In the genomic region with DNA sequence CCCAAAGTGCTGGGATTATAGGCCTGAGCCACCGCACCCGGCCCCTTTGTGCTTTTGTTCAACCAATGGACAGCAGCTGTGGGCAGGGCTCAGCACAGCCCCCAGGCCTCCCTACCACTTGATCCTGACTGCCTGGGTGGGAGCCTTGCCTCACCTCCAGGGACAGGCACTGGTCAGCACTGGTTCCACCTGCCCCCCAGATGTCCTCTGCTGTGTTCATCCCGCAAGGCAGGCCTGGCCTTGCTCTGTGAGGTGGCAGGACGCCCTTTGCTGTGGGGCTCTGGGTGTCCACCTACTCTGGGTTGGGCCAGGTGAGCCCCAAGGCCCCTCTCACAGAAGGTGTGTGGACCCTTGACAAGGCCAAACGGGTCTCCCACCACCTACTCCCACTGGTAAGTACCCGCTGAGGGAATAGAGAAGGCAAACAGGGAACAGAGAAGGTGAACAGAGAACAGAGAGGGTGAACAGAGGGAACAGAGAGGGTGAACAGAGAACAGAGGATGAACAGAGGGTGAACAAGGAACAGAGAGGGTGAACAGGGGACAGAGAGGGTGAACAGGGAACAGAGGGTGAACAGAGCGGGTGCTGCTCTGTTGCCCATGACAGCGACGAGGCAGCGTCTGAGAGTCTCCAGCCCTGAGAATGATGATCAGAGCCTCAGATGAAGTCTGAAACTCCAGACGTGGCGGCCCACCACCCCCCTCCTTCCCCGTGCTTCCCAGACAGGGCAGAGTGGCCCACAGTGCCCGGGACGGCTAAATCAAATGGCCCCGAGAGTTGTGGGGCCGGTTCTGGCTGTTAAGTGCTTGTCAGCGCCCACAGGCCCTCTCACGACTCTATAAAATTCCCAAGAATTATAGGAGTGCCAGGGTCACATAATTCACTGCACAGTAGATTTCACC, we compare ENCODE assay signal across 3 cellular contexts.
TF ChIP-seq lines count a peak whose summit lies in the region.

No MANE protein-coding gene starts in this region.

TF ChIP-seq in SK-N-SH, 30 proteins besides CTCF, POLR2A, EP300 and RAD21 (continues in another document):
- TF ChIP-seq, protein P1, sequence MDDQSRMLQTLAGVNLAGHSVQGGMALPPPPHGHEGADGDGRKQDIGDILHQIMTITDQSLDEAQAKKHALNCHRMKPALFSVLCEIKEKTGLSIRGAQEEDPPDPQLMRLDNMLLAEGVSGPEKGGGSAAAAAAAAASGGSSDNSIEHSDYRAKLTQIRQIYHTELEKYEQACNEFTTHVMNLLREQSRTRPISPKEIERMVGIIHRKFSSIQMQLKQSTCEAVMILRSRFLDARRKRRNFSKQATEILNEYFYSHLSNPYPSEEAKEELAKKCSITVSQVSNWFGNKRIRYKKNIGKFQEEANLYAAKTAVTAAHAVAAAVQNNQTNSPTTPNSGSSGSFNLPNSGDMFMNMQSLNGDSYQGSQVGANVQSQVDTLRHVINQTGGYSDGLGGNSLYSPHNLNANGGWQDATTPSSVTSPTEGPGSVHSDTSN (IDR thresholded peaks at IDR 0.05) = no peak
- TF ChIP-seq SMC3 (IDR thresholded peaks at IDR 0.05; ENCODE audit: low read depth, low read length) (no peak), TCF12 (IDR thresholded peaks at IDR 0.05) (no peak), EZH2phosphoT487 (IDR thresholded peaks at IDR 0.05; ENCODE audit: borderline replicate concordance, low read depth) (no peak), GATA2 (CRISPR knock-in tag; IDR thresholded peaks at IDR 0.05) (no peak), RFX5 (IDR thresholded peaks at IDR 0.05; ENCODE audit: low read length) (no peak), FOXM1 (IDR thresholded peaks at IDR 0.05; ENCODE audit: low read depth) (no peak), NFIC (IDR thresholded peaks at IDR 0.05; ENCODE audit: borderline replicate concordance) (no peak), YY1 (IDR thresholded peaks at IDR 0.05; ENCODE audit: low read depth) (no peak)
- TF ChIP-seq, protein P2, sequence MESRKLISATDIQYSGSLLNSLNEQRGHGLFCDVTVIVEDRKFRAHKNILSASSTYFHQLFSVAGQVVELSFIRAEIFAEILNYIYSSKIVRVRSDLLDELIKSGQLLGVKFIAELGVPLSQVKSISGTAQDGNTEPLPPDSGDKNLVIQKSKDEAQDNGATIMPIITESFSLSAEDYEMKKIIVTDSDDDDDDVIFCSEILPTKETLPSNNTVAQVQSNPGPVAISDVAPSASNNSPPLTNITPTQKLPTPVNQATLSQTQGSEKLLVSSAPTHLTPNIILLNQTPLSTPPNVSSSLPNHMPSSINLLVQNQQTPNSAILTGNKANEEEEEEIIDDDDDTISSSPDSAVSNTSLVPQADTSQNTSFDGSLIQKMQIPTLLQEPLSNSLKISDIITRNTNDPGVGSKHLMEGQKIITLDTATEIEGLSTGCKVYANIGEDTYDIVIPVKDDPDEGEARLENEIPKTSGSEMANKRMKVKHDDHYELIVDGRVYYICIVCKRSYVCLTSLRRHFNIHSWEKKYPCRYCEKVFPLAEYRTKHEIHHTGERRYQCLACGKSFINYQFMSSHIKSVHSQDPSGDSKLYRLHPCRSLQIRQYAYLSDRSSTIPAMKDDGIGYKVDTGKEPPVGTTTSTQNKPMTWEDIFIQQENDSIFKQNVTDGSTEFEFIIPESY (IDR thresholded peaks at IDR 0.05; ENCODE audit: borderline replicate concordance, low read depth) = no peak
- TF ChIP-seq, protein P3, sequence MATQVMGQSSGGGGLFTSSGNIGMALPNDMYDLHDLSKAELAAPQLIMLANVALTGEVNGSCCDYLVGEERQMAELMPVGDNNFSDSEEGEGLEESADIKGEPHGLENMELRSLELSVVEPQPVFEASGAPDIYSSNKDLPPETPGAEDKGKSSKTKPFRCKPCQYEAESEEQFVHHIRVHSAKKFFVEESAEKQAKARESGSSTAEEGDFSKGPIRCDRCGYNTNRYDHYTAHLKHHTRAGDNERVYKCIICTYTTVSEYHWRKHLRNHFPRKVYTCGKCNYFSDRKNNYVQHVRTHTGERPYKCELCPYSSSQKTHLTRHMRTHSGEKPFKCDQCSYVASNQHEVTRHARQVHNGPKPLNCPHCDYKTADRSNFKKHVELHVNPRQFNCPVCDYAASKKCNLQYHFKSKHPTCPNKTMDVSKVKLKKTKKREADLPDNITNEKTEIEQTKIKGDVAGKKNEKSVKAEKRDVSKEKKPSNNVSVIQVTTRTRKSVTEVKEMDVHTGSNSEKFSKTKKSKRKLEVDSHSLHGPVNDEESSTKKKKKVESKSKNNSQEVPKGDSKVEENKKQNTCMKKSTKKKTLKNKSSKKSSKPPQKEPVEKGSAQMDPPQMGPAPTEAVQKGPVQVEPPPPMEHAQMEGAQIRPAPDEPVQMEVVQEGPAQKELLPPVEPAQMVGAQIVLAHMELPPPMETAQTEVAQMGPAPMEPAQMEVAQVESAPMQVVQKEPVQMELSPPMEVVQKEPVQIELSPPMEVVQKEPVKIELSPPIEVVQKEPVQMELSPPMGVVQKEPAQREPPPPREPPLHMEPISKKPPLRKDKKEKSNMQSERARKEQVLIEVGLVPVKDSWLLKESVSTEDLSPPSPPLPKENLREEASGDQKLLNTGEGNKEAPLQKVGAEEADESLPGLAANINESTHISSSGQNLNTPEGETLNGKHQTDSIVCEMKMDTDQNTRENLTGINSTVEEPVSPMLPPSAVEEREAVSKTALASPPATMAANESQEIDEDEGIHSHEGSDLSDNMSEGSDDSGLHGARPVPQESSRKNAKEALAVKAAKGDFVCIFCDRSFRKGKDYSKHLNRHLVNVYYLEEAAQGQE (IDR thresholded peaks at IDR 0.05; ENCODE audit: low read depth, low read length) = no peak

TF ChIP-seq in SK-N-SH treated with all-trans-retinoic acid at 6 μM for 48 hours, 23 proteins besides CTCF, POLR2A, EP300 and RAD21 (continued from another document):
- TF ChIP-seq ZFP3 (CRISPR knock-in tag; IDR thresholded peaks at IDR 0.05) (no peak), BACH2 (CRISPR knock-in tag; IDR thresholded peaks at IDR 0.05; ENCODE audit: borderline replicate concordance) (no peak)
- TF ChIP-seq, protein P4, sequence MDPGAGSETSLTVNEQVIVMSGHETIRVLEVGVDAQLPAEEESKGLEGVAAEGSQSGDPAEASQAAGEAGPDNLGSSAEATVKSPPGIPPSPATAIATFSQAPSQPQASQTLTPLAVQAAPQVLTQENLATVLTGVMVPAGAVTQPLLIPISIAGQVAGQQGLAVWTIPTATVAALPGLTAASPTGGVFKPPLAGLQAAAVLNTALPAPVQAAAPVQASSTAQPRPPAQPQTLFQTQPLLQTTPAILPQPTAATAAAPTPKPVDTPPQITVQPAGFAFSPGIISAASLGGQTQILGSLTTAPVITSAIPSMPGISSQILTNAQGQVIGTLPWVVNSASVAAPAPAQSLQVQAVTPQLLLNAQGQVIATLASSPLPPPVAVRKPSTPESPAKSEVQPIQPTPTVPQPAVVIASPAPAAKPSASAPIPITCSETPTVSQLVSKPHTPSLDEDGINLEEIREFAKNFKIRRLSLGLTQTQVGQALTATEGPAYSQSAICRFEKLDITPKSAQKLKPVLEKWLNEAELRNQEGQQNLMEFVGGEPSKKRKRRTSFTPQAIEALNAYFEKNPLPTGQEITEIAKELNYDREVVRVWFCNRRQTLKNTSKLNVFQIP (CRISPR knock-in tag; IDR thresholded peaks at IDR 0.05; ENCODE audit: borderline replicate concordance, low read depth) = no peak
- TF ChIP-seq, protein P5, sequence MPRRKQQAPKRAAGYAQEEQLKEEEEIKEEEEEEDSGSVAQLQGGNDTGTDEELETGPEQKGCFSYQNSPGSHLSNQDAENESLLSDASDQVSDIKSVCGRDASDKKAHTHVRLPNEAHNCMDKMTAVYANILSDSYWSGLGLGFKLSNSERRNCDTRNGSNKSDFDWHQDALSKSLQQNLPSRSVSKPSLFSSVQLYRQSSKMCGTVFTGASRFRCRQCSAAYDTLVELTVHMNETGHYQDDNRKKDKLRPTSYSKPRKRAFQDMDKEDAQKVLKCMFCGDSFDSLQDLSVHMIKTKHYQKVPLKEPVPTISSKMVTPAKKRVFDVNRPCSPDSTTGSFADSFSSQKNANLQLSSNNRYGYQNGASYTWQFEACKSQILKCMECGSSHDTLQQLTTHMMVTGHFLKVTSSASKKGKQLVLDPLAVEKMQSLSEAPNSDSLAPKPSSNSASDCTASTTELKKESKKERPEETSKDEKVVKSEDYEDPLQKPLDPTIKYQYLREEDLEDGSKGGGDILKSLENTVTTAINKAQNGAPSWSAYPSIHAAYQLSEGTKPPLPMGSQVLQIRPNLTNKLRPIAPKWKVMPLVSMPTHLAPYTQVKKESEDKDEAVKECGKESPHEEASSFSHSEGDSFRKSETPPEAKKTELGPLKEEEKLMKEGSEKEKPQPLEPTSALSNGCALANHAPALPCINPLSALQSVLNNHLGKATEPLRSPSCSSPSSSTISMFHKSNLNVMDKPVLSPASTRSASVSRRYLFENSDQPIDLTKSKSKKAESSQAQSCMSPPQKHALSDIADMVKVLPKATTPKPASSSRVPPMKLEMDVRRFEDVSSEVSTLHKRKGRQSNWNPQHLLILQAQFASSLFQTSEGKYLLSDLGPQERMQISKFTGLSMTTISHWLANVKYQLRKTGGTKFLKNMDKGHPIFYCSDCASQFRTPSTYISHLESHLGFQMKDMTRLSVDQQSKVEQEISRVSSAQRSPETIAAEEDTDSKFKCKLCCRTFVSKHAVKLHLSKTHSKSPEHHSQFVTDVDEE (CRISPR knock-in tag; IDR thresholded peaks at IDR 0.05) = no peak
- TF ChIP-seq, protein P6, sequence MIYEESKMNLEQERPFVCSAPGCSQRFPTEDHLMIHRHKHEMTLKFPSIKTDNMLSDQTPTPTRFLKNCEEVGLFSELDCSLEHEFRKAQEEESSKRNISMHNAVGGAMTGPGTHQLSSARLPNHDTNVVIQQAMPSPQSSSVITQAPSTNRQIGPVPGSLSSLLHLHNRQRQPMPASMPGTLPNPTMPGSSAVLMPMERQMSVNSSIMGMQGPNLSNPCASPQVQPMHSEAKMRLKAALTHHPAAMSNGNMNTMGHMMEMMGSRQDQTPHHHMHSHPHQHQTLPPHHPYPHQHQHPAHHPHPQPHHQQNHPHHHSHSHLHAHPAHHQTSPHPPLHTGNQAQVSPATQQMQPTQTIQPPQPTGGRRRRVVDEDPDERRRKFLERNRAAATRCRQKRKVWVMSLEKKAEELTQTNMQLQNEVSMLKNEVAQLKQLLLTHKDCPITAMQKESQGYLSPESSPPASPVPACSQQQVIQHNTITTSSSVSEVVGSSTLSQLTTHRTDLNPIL (CRISPR knock-in tag; IDR thresholded peaks at IDR 0.05; ENCODE audit: low read depth) = no peak
TF ChIP-seq in SK-N-SH treated with all-trans-retinoic acid at 6 μM for 48 hours: peak in this region for 0.

TF ChIP-seq in K562, 482 proteins besides CTCF, POLR2A, EP300 and RAD21 (continued from another document and continues in another):
- TF ChIP-seq, protein P7, sequence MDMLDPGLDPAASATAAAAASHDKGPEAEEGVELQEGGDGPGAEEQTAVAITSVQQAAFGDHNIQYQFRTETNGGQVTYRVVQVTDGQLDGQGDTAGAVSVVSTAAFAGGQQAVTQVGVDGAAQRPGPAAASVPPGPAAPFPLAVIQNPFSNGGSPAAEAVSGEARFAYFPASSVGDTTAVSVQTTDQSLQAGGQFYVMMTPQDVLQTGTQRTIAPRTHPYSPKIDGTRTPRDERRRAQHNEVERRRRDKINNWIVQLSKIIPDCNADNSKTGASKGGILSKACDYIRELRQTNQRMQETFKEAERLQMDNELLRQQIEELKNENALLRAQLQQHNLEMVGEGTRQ (CRISPR knock-in tag; IDR thresholded peaks at IDR 0.05) = no peak
- TF ChIP-seq COPS2 (conservative IDR thresholded peaks at IDR 0.05) (no peak), EZH2 (IDR thresholded peaks at IDR 0.05; ENCODE audit: borderline replicate concordance, low read depth, low read length) (no peak; the same call in 1 of the 2 replicates), ZFP36 (IDR thresholded peaks at IDR 0.05; ENCODE audit: low read depth, low read length, partially characterized antibody) (peak; percentile 29), HDAC8 (tag; IDR thresholded peaks at IDR 0.05) (no peak), NFATC3 (IDR thresholded peaks at IDR 0.05) (no peak), SMARCA5 (IDR thresholded peaks at IDR 0.05) (0 out of 2 replicates have a peak, but pooled peaks have one; percentile 37), ESRRA (IDR thresholded peaks at IDR 0.05; ENCODE audit: borderline replicate concordance, low read depth) (peak; percentile 23; the same call in 1 of the 2 replicates), TSC22D4 (tag; IDR thresholded peaks at IDR 0.05) (no peak), ETS2 (tag; IDR thresholded peaks at IDR 0.05; ENCODE audit: borderline replicate concordance, poor library complexity, severe bottlenecking) (no peak), MTA3 (IDR thresholded peaks at IDR 0.05; ENCODE audit: borderline replicate concordance) (no peak), EWSR1 (IDR thresholded peaks at IDR 0.05; ENCODE audit: borderline replicate concordance, low read depth, partially characterized antibody) (no peak)
- TF ChIP-seq, protein P8, sequence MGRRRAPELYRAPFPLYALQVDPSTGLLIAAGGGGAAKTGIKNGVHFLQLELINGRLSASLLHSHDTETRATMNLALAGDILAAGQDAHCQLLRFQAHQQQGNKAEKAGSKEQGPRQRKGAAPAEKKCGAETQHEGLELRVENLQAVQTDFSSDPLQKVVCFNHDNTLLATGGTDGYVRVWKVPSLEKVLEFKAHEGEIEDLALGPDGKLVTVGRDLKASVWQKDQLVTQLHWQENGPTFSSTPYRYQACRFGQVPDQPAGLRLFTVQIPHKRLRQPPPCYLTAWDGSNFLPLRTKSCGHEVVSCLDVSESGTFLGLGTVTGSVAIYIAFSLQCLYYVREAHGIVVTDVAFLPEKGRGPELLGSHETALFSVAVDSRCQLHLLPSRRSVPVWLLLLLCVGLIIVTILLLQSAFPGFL (CRISPR knock-in tag; IDR thresholded peaks at IDR 0.05) = no peak
- TF ChIP-seq, protein P9, sequence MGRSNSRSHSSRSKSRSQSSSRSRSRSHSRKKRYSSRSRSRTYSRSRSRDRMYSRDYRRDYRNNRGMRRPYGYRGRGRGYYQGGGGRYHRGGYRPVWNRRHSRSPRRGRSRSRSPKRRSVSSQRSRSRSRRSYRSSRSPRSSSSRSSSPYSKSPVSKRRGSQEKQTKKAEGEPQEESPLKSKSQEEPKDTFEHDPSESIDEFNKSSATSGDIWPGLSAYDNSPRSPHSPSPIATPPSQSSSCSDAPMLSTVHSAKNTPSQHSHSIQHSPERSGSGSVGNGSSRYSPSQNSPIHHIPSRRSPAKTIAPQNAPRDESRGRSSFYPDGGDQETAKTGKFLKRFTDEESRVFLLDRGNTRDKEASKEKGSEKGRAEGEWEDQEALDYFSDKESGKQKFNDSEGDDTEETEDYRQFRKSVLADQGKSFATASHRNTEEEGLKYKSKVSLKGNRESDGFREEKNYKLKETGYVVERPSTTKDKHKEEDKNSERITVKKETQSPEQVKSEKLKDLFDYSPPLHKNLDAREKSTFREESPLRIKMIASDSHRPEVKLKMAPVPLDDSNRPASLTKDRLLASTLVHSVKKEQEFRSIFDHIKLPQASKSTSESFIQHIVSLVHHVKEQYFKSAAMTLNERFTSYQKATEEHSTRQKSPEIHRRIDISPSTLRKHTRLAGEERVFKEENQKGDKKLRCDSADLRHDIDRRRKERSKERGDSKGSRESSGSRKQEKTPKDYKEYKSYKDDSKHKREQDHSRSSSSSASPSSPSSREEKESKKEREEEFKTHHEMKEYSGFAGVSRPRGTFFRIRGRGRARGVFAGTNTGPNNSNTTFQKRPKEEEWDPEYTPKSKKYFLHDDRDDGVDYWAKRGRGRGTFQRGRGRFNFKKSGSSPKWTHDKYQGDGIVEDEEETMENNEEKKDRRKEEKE (IDR thresholded peaks at IDR 0.05; ENCODE audit: borderline replicate concordance in 1 of 2, control insufficient read depth in 1 of 2, low read depth in 2 of 2, low read length in 1 of 2) = no peak
- TF ChIP-seq, protein P10, sequence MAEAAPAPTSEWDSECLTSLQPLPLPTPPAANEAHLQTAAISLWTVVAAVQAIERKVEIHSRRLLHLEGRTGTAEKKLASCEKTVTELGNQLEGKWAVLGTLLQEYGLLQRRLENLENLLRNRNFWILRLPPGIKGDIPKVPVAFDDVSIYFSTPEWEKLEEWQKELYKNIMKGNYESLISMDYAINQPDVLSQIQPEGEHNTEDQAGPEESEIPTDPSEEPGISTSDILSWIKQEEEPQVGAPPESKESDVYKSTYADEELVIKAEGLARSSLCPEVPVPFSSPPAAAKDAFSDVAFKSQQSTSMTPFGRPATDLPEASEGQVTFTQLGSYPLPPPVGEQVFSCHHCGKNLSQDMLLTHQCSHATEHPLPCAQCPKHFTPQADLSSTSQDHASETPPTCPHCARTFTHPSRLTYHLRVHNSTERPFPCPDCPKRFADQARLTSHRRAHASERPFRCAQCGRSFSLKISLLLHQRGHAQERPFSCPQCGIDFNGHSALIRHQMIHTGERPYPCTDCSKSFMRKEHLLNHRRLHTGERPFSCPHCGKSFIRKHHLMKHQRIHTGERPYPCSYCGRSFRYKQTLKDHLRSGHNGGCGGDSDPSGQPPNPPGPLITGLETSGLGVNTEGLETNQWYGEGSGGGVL (CRISPR knock-in tag; IDR thresholded peaks at IDR 0.05) = no peak
